Comparison of ENCODE assay signal across 11 cellular contexts in the genomic region with DNA sequence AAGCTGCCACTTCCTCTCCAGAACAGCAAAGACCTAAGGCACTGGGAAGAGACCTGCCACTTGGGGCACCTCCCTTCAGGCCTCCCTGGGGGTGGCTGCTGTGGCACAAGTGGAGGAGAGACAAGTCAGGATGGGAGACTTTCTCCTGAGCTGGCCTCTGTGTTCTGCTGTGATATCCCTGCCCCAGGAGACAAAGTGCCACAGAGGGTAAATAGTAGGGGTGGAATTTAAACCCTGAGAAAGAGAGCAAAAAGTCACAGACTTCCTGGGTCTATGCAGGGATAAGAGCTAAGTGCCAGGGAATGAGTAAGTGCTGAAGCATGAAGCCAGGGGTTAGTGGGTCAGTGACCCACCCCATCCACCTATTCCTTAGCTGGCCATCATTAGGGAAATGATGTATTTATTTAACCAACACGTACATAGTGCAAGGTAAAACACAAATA.
DNase-seq lines count a peak whose midpoint lies in the region; ATAC-seq, FAIRE-seq and TF ChIP-seq lines count a peak whose summit lies in the region.
"Had no signal": no experiment of that assay in that cellular context is flagged by ENCODE, and none has a peak within 500 bp of the region (broad histone marks: within the 10 kb centered on the region; RNA-seq: fewer than 3 reads in every experiment).

No MANE protein-coding gene starts in this region.

- CTCF ChIA-PET in PC-9 (lab: Charles Lee), result interaction anchor here (1.3 kb wide), 1 partner anchor 11 kb away, joined by 3 read pairs; no protein-coding TSS in a partner anchor

- H3K36me3 Mint-ChIP-seq in T-helper 17 cell (ENCODE audit: low read depth), result no peaks in the 10 kb centered on the region
- H3K36me3 Mint-ChIP-seq: activated CD8-positive, alpha-beta memory T cell treated with anti-CD3 and anti-CD28 coated beads, Interleukin-2, amount 10 ng/mL, durations not matched to agents 7 days and 5 days had no signal

- H3K27me3 Mint-ChIP-seq in T-helper 17 cell, result peaks cover 14% of the 10 kb centered on the region
- H3K27me3 Mint-ChIP-seq: activated CD8-positive, alpha-beta memory T cell treated with anti-CD3 and anti-CD28 coated beads, Interleukin-2, amount 10 ng/mL, durations not matched to agents 7 days and 5 days had no signal

- TF ChIP-seq CTCF in PC-9 (conservative IDR thresholded peaks at IDR 0.05), result no peak
- no peak for TF ChIP-seq CTCF in esophagus squamous epithelium (IDR thresholded peaks at IDR 0.05)

- peaks cover 22% of the 10 kb centered on the region for H3K79me2 ChIP-seq in PC-9 (ENCODE audit: low read depth)
- H3K79me2 ChIP-seq in trophoblast cell (ENCODE audit: control insufficient read depth, insufficient read depth, low read length, poor library complexity), result peaks cover 3% of the 10 kb centered on the region

- peak overlapping the region; percentile 94 for H3K14ac ChIP-seq in trophoblast cell (ENCODE audit: low read length)

- H3K23ac ChIP-seq in trophoblast cell (ENCODE audit: low read length), result no peak overlapping the region

- H3K79me1 ChIP-seq in trophoblast cell (ENCODE audit: low read length), result peaks cover 23% of the 10 kb centered on the region

- H2BK120ac ChIP-seq in trophoblast cell (ENCODE audit: insufficient read depth, low read length, poor library complexity), result peak overlapping the region; percentile 95

- H3K36me3 ChIP-seq in PC-9 (ENCODE audit: low read depth) (no peaks in the 10 kb centered on the region), esophagus squamous epithelium (no peaks in the 10 kb centered on the region), trophoblast cell (ENCODE audit: control insufficient read depth in 1 of 2, insufficient read depth in 2 of 2, low read length in 2 of 2) (no peaks in the 10 kb centered on the region)
- H3K36me3 ChIP-seq: colonic mucosa had no signal

- no TSS peak for BruUV-seq in PC-9 (replicated peaks; lab: Mats Ljungman, UMichigan)

- H3K9ac ChIP-seq in trophoblast cell (ENCODE audit: low read length), result no peak overlapping the region

- peaks cover 61% of the 10 kb centered on the region for H3F3A ChIP-seq in PC-9 (ENCODE audit: insufficient read depth, low read depth)

- H3K4me1 ChIP-seq in PC-9 (replicated peaks; ENCODE audit: insufficient read depth), result peaks cover 82% of the 10 kb centered on the region
- peaks cover 15 to 65% (median 33%) of the 10 kb centered on the region in 3 donors for H3K4me1 ChIP-seq in esophagus squamous epithelium
- H3K4me1 ChIP-seq in trophoblast cell (ENCODE audit: control insufficient read depth in 1 of 2, insufficient read depth in 2 of 2, low read length in 2 of 2), result peaks cover 21 to 29% of the 10 kb centered on the region in 2 experiments
- H3K4me1 ChIP-seq: colonic mucosa had no signal

- no peak for DNase-seq in GM12891 (ENCODE audit: insufficient read length, low spot score)
- peak; percentile 75 to 97 for DNase-seq in PC-9
- no peak for DNase-seq in esophagus squamous epithelium (lab: John Stamatoyannopoulos, UW)
- peak in 1 of 2 donors; percentile 17 for DNase-seq in trophoblast cell
- DNase-seq in T-helper 17 cell, result no peak
- no peak for DNase-seq in NCI-H187 treated with DMSO at 0.1 percent for 48 hours (lab: John Stamatoyannopoulos, UW)
- DNase-seq: activated CD8-positive, alpha-beta memory T cell treated with anti-CD3 and anti-CD28 coated beads, Interleukin-2, amount 10 ng/mL, durations not matched to agents 7 days and 5 days; colonic mucosa had no signal

- no peaks in the 10 kb centered on the region for H4K20me1 ChIP-seq in PC-9 (ENCODE audit: insufficient read depth)

- intact Hi-C loops in PC-9 (cut with micrococcal nuclease; ENCODE audit: unreplicated experiment) (loop anchor here (1.0 to 5.0 kb wide), 4 partner anchors 9 to 41 kb away; no protein-coding TSS in a partner anchor), esophagus squamous epithelium (cut with DNase I) (no loop called here)

- H3K18ac ChIP-seq in trophoblast cell (ENCODE audit: low read length), result peak overlapping the region; percentile 89

- no peak overlapping the region for H4K12ac ChIP-seq in trophoblast cell (ENCODE audit: low read depth, low read length)

- peak overlapping the region; percentile 77 for H3K4me2 ChIP-seq in PC-9
- H3K4me2 ChIP-seq in trophoblast cell (ENCODE audit: low read length), result no peak overlapping the region

- H3K4me3 Mint-ChIP-seq in T-helper 17 cell, result no peak overlapping the region
- H3K4me3 Mint-ChIP-seq: activated CD8-positive, alpha-beta memory T cell treated with anti-CD3 and anti-CD28 coated beads, Interleukin-2, amount 10 ng/mL, durations not matched to agents 7 days and 5 days had no signal

- peak overlapping the region; percentile 61 for H4K8ac ChIP-seq in trophoblast cell (ENCODE audit: low read depth, low read length)

- H3K4me3 ChIP-seq in PC-9 (peak overlapping the region; percentile 41; the same call in 1 of the 2 replicates), esophagus squamous epithelium (no peak overlapping the region), trophoblast cell (ENCODE audit: low read depth, low read length) (no peak overlapping the region)
- H3K4me3 ChIP-seq: colonic mucosa, lung had no signal

- no peaks in the 10 kb centered on the region for H3K9me2 ChIP-seq in PC-9 (ENCODE audit: insufficient read depth)

- peak overlapping the region; percentile 95 for H2BK12ac ChIP-seq in trophoblast cell (ENCODE audit: low read length)

- POLR2A ChIA-PET in PC-9 (lab: Charles Lee; ENCODE audit: unreplicated experiment), result interaction anchor here (0.5 to 0.8 kb wide), 11 partner anchors 8 to 505 kb away, joined by 3 to 10 read pairs (median 4); partner anchors contain the start of gene VEGFA

- FAIRE-seq in GM12891 (lab: Jason Lieb, UNC), result no peak

- TF ChIP-seq POLR2A in GM12891 (IDR thresholded peaks at IDR 0.05; ENCODE audit: low read depth, low read length) (no peak), esophagus squamous epithelium (IDR thresholded peaks at IDR 0.05) (no peak)

- peaks cover 3% of the 10 kb centered on the region for H3K4me1 Mint-ChIP-seq in T-helper 17 cell

- H3K9me3 ChIP-seq in PC-9 (ENCODE audit: insufficient read depth, low read depth) (no peaks in the 10 kb centered on the region), esophagus squamous epithelium (no peaks in the 10 kb centered on the region), trophoblast cell (ENCODE audit: insufficient read depth, low read depth, low read length) (peaks cover 2% of the 10 kb centered on the region), T-helper 17 cell (ENCODE audit: control insufficient read depth, low read length, poor library complexity, severe bottlenecking) (no peaks in the 10 kb centered on the region)
- H3K9me3 ChIP-seq: colonic mucosa had no signal

- H3K27ac Mint-ChIP-seq in T-helper 17 cell, result no peak overlapping the region

- H2AFZ ChIP-seq in PC-9 (no peak overlapping the region), trophoblast cell (ENCODE audit: insufficient read depth, low read length, poor library complexity) (peak overlapping the region; percentile 41)

- no peak for ATAC-seq in T-helper 17 cell
- no peak for ATAC-seq in HG03521 (IDR thresholded peaks at IDR 0.05; ENCODE audit: unreplicated experiment)
- no peak for ATAC-seq in GM18511 (IDR thresholded peaks at IDR 0.05; ENCODE audit: unreplicated experiment)
- ATAC-seq: activated CD8-positive, alpha-beta memory T cell treated with anti-CD3 and anti-CD28 coated beads, Interleukin-2, amount 10 ng/mL, durations not matched to agents 7 days and 5 days had no signal

- H3K27ac ChIP-seq in PC-9 (peak overlapping the region; percentile 99), esophagus squamous epithelium (peak overlapping the region; percentile 1 to 45 (median 28)), trophoblast cell (ENCODE audit: low read depth, low read length) (peak overlapping the region; percentile 54)
- H3K27ac ChIP-seq: colonic mucosa had no signal

- H3K27me3 ChIP-seq in PC-9 (ENCODE audit: insufficient read depth, low read depth) (no peaks in the 10 kb centered on the region), esophagus squamous epithelium (no peaks in the 10 kb centered on the region), trophoblast cell (ENCODE audit: insufficient read depth, low read length) (no peaks in the 10 kb centered on the region)
- H3K27me3 ChIP-seq: colonic mucosa had no signal

- H2AK5ac ChIP-seq in trophoblast cell (ENCODE audit: low read length), result peak overlapping the region; percentile 97

- 13 to 47% methylated on average over 1 of the region's 1 CpG for WGBS in esophagus squamous epithelium, 2 donors
- WGBS in trophoblast cell (ENCODE audit: extremely low coverage, insufficient coverage, insufficient read length), result no CpG with 5 or more reads among the region's 1 CpG

- H2BK5ac ChIP-seq in trophoblast cell (ENCODE audit: low read depth, low read length, poor library complexity), result peak overlapping the region; percentile 71

- peak overlapping the region; percentile 95 for H4K91ac ChIP-seq in trophoblast cell (ENCODE audit: low read depth, low read length)

- peak overlapping the region; percentile 71 for H3K4ac ChIP-seq in trophoblast cell (ENCODE audit: low read depth, low read length)

TF ChIP-seq in GM12891, 5 proteins besides CTCF, POLR2A, EP300 and RAD21:
- TF ChIP-seq POU2F2 (IDR thresholded peaks at IDR 0.05; ENCODE audit: low read depth, low read length) (no peak), SPI1 (IDR thresholded peaks at IDR 0.05; ENCODE audit: low read depth, low read length) (0 out of 2 replicates have a peak, but pooled peaks have one; percentile 9), PAX5 (IDR thresholded peaks at IDR 0.05; ENCODE audit: insufficient read depth, low read length, severe bottlenecking) (no peak)

Comparison
In these comparisons a context has a peak if more than half of its experiments do, and no peak if none do; other contexts are left out.
1. DNase-seq: peak in PC-9 (2 of 2); none in GM12891 (single experiment), esophagus squamous epithelium (single experiment), T-helper 17 cell (0 of 3) and NCI-H187 treated with DMSO at 0.1 percent for 48 hours (single experiment).
2. H3K27ac ChIP-seq: peak in every context shown above with its lines; median percentile 99 in PC-9; 54 in trophoblast cell; 28 in esophagus squamous epithelium.